8 cellular contexts compared by ENCODE assay signal in genomic region chrX:18768-19454, GRCh38.
DNase-seq lines count a peak whose midpoint lies in the region; ATAC-seq and TF ChIP-seq lines count a peak whose summit lies in the region.
"Not testable (repeated sequence)": the region's sequence is repeated elsewhere in the genome, so short reads cannot be mapped to it uniquely, and the experiment has no call there.

No MANE protein-coding gene starts in this region.

- not testable (repeated sequence) for TF ChIP-seq CTCF in IMR-90 (conservative IDR thresholded peaks at IDR 0.05; ENCODE audit: low read depth, low read length); activated CD8-positive, alpha-beta T cell treated with anti-CD3 and anti-CD28 coated beads for 36 hours (IDR thresholded peaks at IDR 0.05); mucosa of descending colon (IDR thresholded peaks at IDR 0.05); thoracic aorta (IDR thresholded peaks at IDR 0.05)

- not testable (repeated sequence) for H3K4ac ChIP-seq in IMR-90 (ENCODE audit: low read depth, low read length)

- not testable (repeated sequence) for H2AFZ ChIP-seq in IMR-90 (replicated peaks; ENCODE audit: low read length, poor library complexity)

- H2AK5ac ChIP-seq in IMR-90 (ENCODE audit: low read depth, low read length) = not testable (repeated sequence)

- not testable (repeated sequence) for H4K91ac ChIP-seq in IMR-90 (ENCODE audit: insufficient read depth, low read depth, low read length)

- not testable (repeated sequence) for H3K36me3 Mint-ChIP-seq in activated CD8-positive, alpha-beta T cell treated with anti-CD3 and anti-CD28 coated beads for 36 hours (ENCODE audit: low read depth)

- CTCF ChIA-PET in IMR-90 (lab: Yijun Ruan, JAX); activated CD8-positive, alpha-beta T cell treated with anti-CD3 and anti-CD28 coated beads for 36 hours (lab: Charles Lee): not testable (repeated sequence)

- ATAC-seq in GM18517 (IDR thresholded peaks at IDR 0.05; ENCODE audit: unreplicated experiment) (peak; percentile 94), GM21447 (IDR thresholded peaks at IDR 0.05; ENCODE audit: unreplicated experiment) (peak; percentile 88), HG02981 (IDR thresholded peaks at IDR 0.05; ENCODE audit: unreplicated experiment) (peak; percentile 93), IMR-90 (ENCODE audit: low read depth) (peak; percentile 94), mucosa of descending colon (peak; percentile 98)
- ATAC-seq in activated CD8-positive, alpha-beta T cell treated with anti-CD3 and anti-CD28 coated beads for 36 hours = peak; percentile 96
- not testable (repeated sequence) for ATAC-seq in thoracic aorta (ENCODE audit: insufficient number of reproducible peaks, low FRiP score, low read depth)

- not testable (repeated sequence) for H2BK5ac ChIP-seq in IMR-90 (ENCODE audit: low read depth, low read length, poor library complexity, severe bottlenecking)

- H2AK9ac ChIP-seq in IMR-90 (replicated peaks; ENCODE audit: low read depth, low read length, poor library complexity) = not testable (repeated sequence)

- intact Hi-C loops in IMR-90 (cut with micrococcal nuclease); activated CD8-positive, alpha-beta T cell treated with anti-CD3 and anti-CD28 coated beads for 36 hours (cut with micrococcal nuclease); mucosa of descending colon (cut with DNase I, micrococcal nuclease): not testable (repeated sequence)

- not testable (repeated sequence) for DNase-seq in IMR-90; activated CD8-positive, alpha-beta T cell treated with anti-CD3 and anti-CD28 coated beads for 36 hours
- DNase-seq in effector memory CD4-positive, alpha-beta T cell = peak; percentile 32 to 68 (median 64)
- DNase-seq in mucosa of descending colon = peak; percentile 53 to 86 (median 69)
- peak; percentile 17 for DNase-seq in thoracic aorta (ENCODE audit: low spot score)

- not testable (repeated sequence) for H3K36me3 ChIP-seq in IMR-90 (ENCODE audit: control insufficient read depth, insufficient read depth, low read length); effector memory CD4-positive, alpha-beta T cell (ENCODE audit: control insufficient read depth, insufficient read depth, low read length); mucosa of descending colon (ENCODE audit: low read depth); thoracic aorta

- POLR2A ChIA-PET in IMR-90 (lab: Charles Lee; ENCODE audit: unreplicated experiment); activated CD8-positive, alpha-beta T cell treated with anti-CD3 and anti-CD28 coated beads for 36 hours (lab: Charles Lee): not testable (repeated sequence)

- H3K56ac ChIP-seq in IMR-90 (ENCODE audit: extremely low read depth, insufficient read depth, low read length) = not testable (repeated sequence)

- not testable (repeated sequence) for H3K9me3 ChIP-seq in IMR-90 (ENCODE audit: control insufficient read depth, insufficient read depth, low read length); effector memory CD4-positive, alpha-beta T cell (ENCODE audit: control insufficient read depth, low read length); mucosa of descending colon; thoracic aorta

- H2BK15ac ChIP-seq in IMR-90 (ENCODE audit: low read depth, low read length) = not testable (repeated sequence)

- not testable (repeated sequence) for H3K4me3 ChIP-seq in IMR-90 (ENCODE audit: insufficient read depth, low read depth, low read length); effector memory CD4-positive, alpha-beta T cell (ENCODE audit: insufficient read depth, low read depth, low read length, poor library complexity, severe bottlenecking); mucosa of descending colon; thoracic aorta

- H3K4me2 ChIP-seq in IMR-90 (ENCODE audit: low read depth, low read length) = not testable (repeated sequence)

- H3K18ac ChIP-seq in IMR-90 (ENCODE audit: low read depth, low read length) = not testable (repeated sequence)

- no CpG with 5 or more reads among the region's 47 CpGs for WGBS in IMR-90 (ENCODE audit: extremely low coverage in 2 of 2, insufficient read length in 1 of 2), 2 experiments

- H3K23ac ChIP-seq in IMR-90 (ENCODE audit: low read depth, low read length) = not testable (repeated sequence)

- not testable (repeated sequence) for H2BK120ac ChIP-seq in IMR-90 (ENCODE audit: low read depth, low read length)

- not testable (repeated sequence) for TF ChIP-seq POLR2A in IMR-90 (IDR thresholded peaks at IDR 0.05; ENCODE audit: low read depth, low read length)

- H3K27ac Mint-ChIP-seq in activated CD8-positive, alpha-beta T cell treated with anti-CD3 and anti-CD28 coated beads for 36 hours = not testable (repeated sequence)

- H3K27ac ChIP-seq in IMR-90 (ENCODE audit: insufficient read depth, low read length); effector memory CD4-positive, alpha-beta T cell (ENCODE audit: insufficient read depth, low read length, poor library complexity, severe bottlenecking); thoracic aorta: not testable (repeated sequence)

- not testable (repeated sequence) for BruUV-seq in IMR-90 (replicated peaks; lab: Mats Ljungman, UMichigan)

- not testable (repeated sequence) for H3K27me3 ChIP-seq in IMR-90 (ENCODE audit: control insufficient read depth, insufficient read depth, low read length); effector memory CD4-positive, alpha-beta T cell (replicated peaks; ENCODE audit: control insufficient read depth, insufficient read depth, low read length, poor library complexity, severe bottlenecking); thoracic aorta (replicated peaks; ENCODE audit: insufficient read depth)

- not testable (repeated sequence) for H2BK20ac ChIP-seq in IMR-90 (ENCODE audit: low read depth, low read length)

- not testable (repeated sequence) for H3K79me1 ChIP-seq in IMR-90 (ENCODE audit: low read depth in 1 of 2, low read length in 2 of 2)

- TF ChIP-seq RAD21 in IMR-90 (IDR thresholded peaks at IDR 0.05; ENCODE audit: low read length) = not testable (repeated sequence)

- H3K9me3 Mint-ChIP-seq in activated CD8-positive, alpha-beta T cell treated with anti-CD3 and anti-CD28 coated beads for 36 hours = not testable (repeated sequence)

- H3K9ac ChIP-seq in IMR-90 (ENCODE audit: low read depth, low read length) = not testable (repeated sequence)

- in situ Hi-C loops in IMR-90 (cut with MboI; ENCODE audit: low sequenced_read_pairs) = not testable (repeated sequence)

- H3K4me1 ChIP-seq in IMR-90 (ENCODE audit: control insufficient read depth, insufficient read depth, low read length); effector memory CD4-positive, alpha-beta T cell (ENCODE audit: control insufficient read depth, insufficient read depth, low read length, poor library complexity, severe bottlenecking); mucosa of descending colon (ENCODE audit: low read depth); thoracic aorta (ENCODE audit: control insufficient read depth in 1 of 2, low read depth in 2 of 2): not testable (repeated sequence)

- H3K9me1 ChIP-seq in IMR-90 (ENCODE audit: insufficient read depth, low read length) = not testable (repeated sequence)

- not testable (repeated sequence) for H4K5ac ChIP-seq in IMR-90 (ENCODE audit: low read depth, low read length)

- not testable (repeated sequence) for H3K14ac ChIP-seq in IMR-90 (replicated peaks; ENCODE audit: low read depth, low read length)

- dilution Hi-C loops in IMR-90 (cut with HindIII; ENCODE audit: low sequenced_read_pairs, unreplicated experiment) = not testable (repeated sequence)

- H4K20me1 ChIP-seq in IMR-90 (ENCODE audit: insufficient read depth, low read length) = not testable (repeated sequence)

- H3K27me3 Mint-ChIP-seq in activated CD8-positive, alpha-beta T cell treated with anti-CD3 and anti-CD28 coated beads for 36 hours = not testable (repeated sequence)

- H3K4me1 Mint-ChIP-seq in activated CD8-positive, alpha-beta T cell treated with anti-CD3 and anti-CD28 coated beads for 36 hours (ENCODE audit: low read depth) = not testable (repeated sequence)

- H4K8ac ChIP-seq in IMR-90 (ENCODE audit: low read depth in 2 of 2, low read length in 2 of 2) = not testable (repeated sequence)

- not testable (repeated sequence) for H3K4me3 Mint-ChIP-seq in activated CD8-positive, alpha-beta T cell treated with anti-CD3 and anti-CD28 coated beads for 36 hours
